In genomic region chr13:44619651-44620050, GRCh38 we compare ENCODE assay signal across 26 cellular contexts.
"Had no signal": no experiment of that assay in that cellular context is flagged by ENCODE, and none has a peak within 500 bp of the region (broad histone marks: within the 10 kb centered on the region; RNA-seq: fewer than 3 reads in every experiment).

No MANE protein-coding gene starts in this region.

- H3K4me3 ChIP-seq: ascending aorta, esophagus squamous epithelium had no signal

- H3K4me1 Mint-ChIP-seq: activated CD4-positive, alpha-beta T cell treated with anti-CD3 and anti-CD28 coated beads for 36 hours; activated CD4-positive, alpha-beta T cell treated with anti-CD3 and anti-CD28 coated beads, Interleukin-2, amount 10 ng/mL, durations not matched to agents 24 days and 14 days; activated CD8-positive, alpha-beta memory T cell treated with anti-CD3 and anti-CD28 coated beads, Interleukin-2, amount 10 ng/mL, durations not matched to agents 7 days and 5 days; activated naive CD4-positive, alpha-beta T cell treated with anti-CD3 and anti-CD28 coated beads, Interleukin-2, amount 10 ng/mL, durations not matched to agents 7 days and 5 days; activated naive CD8-positive, alpha-beta T cell treated with anti-CD3 and anti-CD28 coated beads, Interleukin-2, amount 10 ng/mL, durations not matched to agents 7 days and 5 days had no signal

- H3K9me3 ChIP-seq: ascending aorta, esophagus squamous epithelium had no signal

- H3K36me3 ChIP-seq: ascending aorta, brain microvascular endothelial cell, esophagus squamous epithelium had no signal

- ATAC-seq: activated CD4-positive, alpha-beta T cell treated with anti-CD3 and anti-CD28 coated beads for 36 hours; activated CD8-positive, alpha-beta memory T cell treated with anti-CD3 and anti-CD28 coated beads, Interleukin-2, amount 10 ng/mL, durations not matched to agents 7 days and 5 days; activated CD8-positive, alpha-beta T cell treated with anti-CD3 and anti-CD28 coated beads, Interleukin-2, amount 10 ng/mL, durations not matched to agents 7 days and 5 days; activated naive CD4-positive, alpha-beta T cell treated with anti-CD3 and anti-CD28 coated beads, Interleukin-2, amount 50 U/mL, for 72 hours; effector memory CD8-positive, alpha-beta T cell had no signal

- H3K9me3 Mint-ChIP-seq: activated CD4-positive, alpha-beta memory T cell treated with anti-CD3 and anti-CD28 coated beads for 36 hours; activated CD4-positive, alpha-beta T cell treated with anti-CD3 and anti-CD28 coated beads, Interleukin-2, amount 10 ng/mL, durations not matched to agents 24 days and 14 days; activated naive CD4-positive, alpha-beta T cell treated with anti-CD3 and anti-CD28 coated beads, Interleukin-2, amount 10 ng/mL, durations not matched to agents 7 days and 5 days; activated naive CD4-positive, alpha-beta T cell treated with anti-CD3 and anti-CD28 coated beads, Interleukin-2, amount 50 U/mL, for 72 hours; activated naive CD8-positive, alpha-beta T cell treated with anti-CD3 and anti-CD28 coated beads, Interleukin-2, amount 10 ng/mL, durations not matched to agents 7 days and 5 days; activated T-helper 1 cell treated with anti-CD3 and anti-CD28 coated beads, Interleukin-12 subunit alpha, Interleukin-12 subunit beta, Interleukin-2, Interleukin-4 antibody, amounts not matched to agents 30 ng/mL and 10 ng/mL and 1 ng/mL, durations not matched to agents 14 hours and 24 hours and 36 hours; effector memory CD8-positive, alpha-beta T cell had no signal

- H3K27ac Mint-ChIP-seq: activated CD4-positive, alpha-beta memory T cell treated with anti-CD3 and anti-CD28 coated beads for 36 hours; activated CD4-positive, alpha-beta T cell treated with anti-CD3 and anti-CD28 coated beads for 36 hours; activated CD4-positive, alpha-beta T cell treated with anti-CD3 and anti-CD28 coated beads, Interleukin-2, amount 10 ng/mL, durations not matched to agents 24 days and 14 days; activated CD8-positive, alpha-beta memory T cell treated with anti-CD3 and anti-CD28 coated beads, Interleukin-2, amount 10 ng/mL, durations not matched to agents 7 days and 5 days; activated CD8-positive, alpha-beta T cell treated with anti-CD3 and anti-CD28 coated beads, Interleukin-2, amount 10 ng/mL, durations not matched to agents 7 days and 5 days; activated naive CD4-positive, alpha-beta T cell treated with anti-CD3 and anti-CD28 coated beads, Interleukin-2, amount 10 ng/mL, durations not matched to agents 7 days and 5 days; activated naive CD4-positive, alpha-beta T cell treated with anti-CD3 and anti-CD28 coated beads, Interleukin-2, amount 50 U/mL, for 72 hours; activated naive CD8-positive, alpha-beta T cell treated with anti-CD3 and anti-CD28 coated beads, Interleukin-2, amount 10 ng/mL, durations not matched to agents 7 days and 5 days; activated T-helper 1 cell treated with anti-CD3 and anti-CD28 coated beads, Interleukin-12 subunit alpha, Interleukin-12 subunit beta, Interleukin-2, Interleukin-4 antibody, amounts not matched to agents 30 ng/mL and 10 ng/mL and 1 ng/mL, durations not matched to agents 14 hours and 24 hours and 36 hours; effector memory CD8-positive, alpha-beta T cell had no signal

- H3K36me3 Mint-ChIP-seq: activated CD4-positive, alpha-beta memory T cell treated with anti-CD3 and anti-CD28 coated beads for 36 hours; activated CD8-positive, alpha-beta memory T cell treated with anti-CD3 and anti-CD28 coated beads, Interleukin-2, amount 10 ng/mL, durations not matched to agents 7 days and 5 days; activated naive CD4-positive, alpha-beta T cell treated with anti-CD3 and anti-CD28 coated beads, Interleukin-2, amount 10 ng/mL, durations not matched to agents 7 days and 5 days; activated naive CD4-positive, alpha-beta T cell treated with anti-CD3 and anti-CD28 coated beads, Interleukin-2, amount 50 U/mL, for 72 hours; activated naive CD8-positive, alpha-beta T cell treated with anti-CD3 and anti-CD28 coated beads, Interleukin-2, amount 10 ng/mL, durations not matched to agents 7 days and 5 days had no signal

- H3K27ac ChIP-seq: ascending aorta, brain microvascular endothelial cell, epithelial cell of prostate, esophagus squamous epithelium had no signal

- H3K4me3 Mint-ChIP-seq: activated CD4-positive, alpha-beta memory T cell treated with anti-CD3 and anti-CD28 coated beads for 36 hours; activated CD4-positive, alpha-beta T cell treated with anti-CD3 and anti-CD28 coated beads for 36 hours; activated CD4-positive, alpha-beta T cell treated with anti-CD3 and anti-CD28 coated beads, Interleukin-2, amount 10 ng/mL, durations not matched to agents 24 days and 14 days; activated CD8-positive, alpha-beta memory T cell treated with anti-CD3 and anti-CD28 coated beads, Interleukin-2, amount 10 ng/mL, durations not matched to agents 7 days and 5 days; activated CD8-positive, alpha-beta T cell treated with anti-CD3 and anti-CD28 coated beads, Interleukin-2, amount 10 ng/mL, durations not matched to agents 7 days and 5 days; activated naive CD4-positive, alpha-beta T cell treated with anti-CD3 and anti-CD28 coated beads, Interleukin-2, amount 10 ng/mL, durations not matched to agents 7 days and 5 days; activated naive CD8-positive, alpha-beta T cell treated with anti-CD3 and anti-CD28 coated beads, Interleukin-2, amount 10 ng/mL, durations not matched to agents 7 days and 5 days; activated T-helper 1 cell treated with anti-CD3 and anti-CD28 coated beads, Interleukin-12 subunit alpha, Interleukin-12 subunit beta, Interleukin-2, Interleukin-4 antibody, amounts not matched to agents 30 ng/mL and 10 ng/mL and 1 ng/mL, durations not matched to agents 14 hours and 24 hours and 36 hours; effector memory CD8-positive, alpha-beta T cell had no signal

- H3K27me3 ChIP-seq: ascending aorta, brain microvascular endothelial cell had no signal

- H3K4me1 ChIP-seq: ascending aorta, esophagus squamous epithelium had no signal

- DNase-seq: activated CD4-positive, alpha-beta memory T cell treated with anti-CD3 and anti-CD28 coated beads for 36 hours; activated CD4-positive, alpha-beta T cell treated with anti-CD3 and anti-CD28 coated beads for 36 hours; activated CD4-positive, alpha-beta T cell treated with anti-CD3 and anti-CD28 coated beads, Interleukin-2, amount 10 ng/mL, durations not matched to agents 24 days and 14 days; activated CD4-positive, CD25-positive, alpha-beta regulatory T cell; activated CD4-positive, CD25-positive, alpha-beta regulatory T cell treated with anti-CD3 and anti-CD28 coated beads, Interleukin-2, amount 50 U/mL, for 72 hours; activated CD8-positive, alpha-beta memory T cell treated with anti-CD3 and anti-CD28 coated beads, Interleukin-2, amount 10 ng/mL, durations not matched to agents 7 days and 5 days; activated CD8-positive, alpha-beta memory T cell treated with anti-CD3 and anti-CD28 coated beads, Interleukin-2, amount 50 U/mL, for 4 hours; activated CD8-positive, alpha-beta T cell treated with anti-CD3 and anti-CD28 coated beads, Interleukin-2, amount 10 ng/mL, durations not matched to agents 7 days and 5 days; activated gamma-delta T cell; activated naive CD4-positive, alpha-beta T cell; activated naive CD4-positive, alpha-beta T cell treated with anti-CD3 and anti-CD28 coated beads, Interleukin-2, amount 10 ng/mL, durations not matched to agents 7 days and 5 days; activated naive CD8-positive, alpha-beta T cell treated with anti-CD3 and anti-CD28 coated beads, Interleukin-2, amount 10 ng/mL, durations not matched to agents 7 days and 5 days; activated T-cell treated with anti-CD3 and anti-CD28 coated beads, Interleukin-2, amount 50 U/mL, for 1 hour; activated T-cell treated with anti-CD3 and anti-CD28 coated beads, Interleukin-2, amount 50 U/mL, for 48 hours; caudate nucleus; cortex of kidney; dermis blood vessel endothelial cell; effector CD4-positive, alpha-beta T cell; effector memory CD8-positive, alpha-beta T cell; esophagus squamous epithelium; T-helper 2 cell had no signal
